In genomic region chr16:57284206-57284951, GRCh38 we compare ENCODE assay signal across 8 cellular contexts. TPM values are rescaled to one million over a fixed set of nuclear protein-coding genes. Genes with fewer than 3 reads are reported as not detected.
A peak's percentile ranks its signal among the peaks of the same experiment; 100 is the strongest.
DNase-seq lines count a peak whose midpoint lies in the region; ATAC-seq and TF ChIP-seq lines count a peak whose summit lies in the region.

Gene PLLP, minus strand, starts transcription at chr16:57284672. Its CDS starts 132 bp downstream, at chr16:57284540.

- ATAC-seq in PC-3 (peak; percentile 58), heart right ventricle (peak; percentile 51 to 77 (median 65)), HG03354 (IDR thresholded peaks at IDR 0.05; ENCODE audit: poor library complexity, severe bottlenecking, unreplicated experiment) (no peak)

- peak within 1 kb of the TSS; percentile 66 for H3K4me3 Mint-ChIP-seq in osteocyte (ENCODE audit: unreplicated experiment)

- H3K27ac ChIP-seq in PC-3 (ENCODE audit: low read length), result no peak within 1 kb of the TSS
- H3K27ac ChIP-seq in heart right ventricle, result peak within 1 kb of the TSS in 5 of 10 donors; percentile 3 to 50 (median 20)

- peak within 1 kb of the TSS; percentile 72 for H3K4me3 ChIP-seq in PC-3 (ENCODE audit: low read length)
- H3K4me3 ChIP-seq in adipocyte (ENCODE audit: low read length), result peak within 1 kb of the TSS; percentile 70
- H3K4me3 ChIP-seq in heart right ventricle, result peak within 1 kb of the TSS; percentile 43 to 70 (median 62)

- H3K9ac ChIP-seq in PC-3 (ENCODE audit: low read length) (no peak within 1 kb of the TSS), adipocyte (ENCODE audit: low read length) (no peak within 1 kb of the TSS)

- H3K4me1 ChIP-seq in PC-3 (ENCODE audit: insufficient read depth, low read length), result peaks cover 12% of the 10 kb centered on the region
- H3K4me1 ChIP-seq in adipocyte (ENCODE audit: control insufficient read depth, insufficient read depth, low read length), result peaks cover 5% of the 10 kb centered on the region
- peaks cover 3 to 16% (median 13%) of the 10 kb centered on the region in 9 donors for H3K4me1 ChIP-seq in heart right ventricle

- peak within 1 kb of the TSS; percentile 87 for H2AFZ ChIP-seq in PC-3 (ENCODE audit: low read length)

- H3K4me2 ChIP-seq in PC-3 (ENCODE audit: low read length), result peak within 1 kb of the TSS; percentile 83

- intact Hi-C loops in PC-3 (cut with micrococcal nuclease) (no loop called here), heart right ventricle (cut with DNase I) (loop anchor here in 2 of 10 donors (5.0 to 10.0 kb wide), 2 partner anchors 37 to 200 kb away; partner anchors contain the start of gene ARL2BP (in 1 of the 2))

- no peaks in the 10 kb centered on the region for H3K9me2 ChIP-seq in PC-3 (replicated peaks; ENCODE audit: low read length)

- H3K36me3 Mint-ChIP-seq in osteocyte (ENCODE audit: unreplicated experiment), result no peaks in the 10 kb centered on the region

- POLR2A ChIA-PET in PC-3 (lab: Charles Lee; ENCODE audit: unreplicated experiment), result no interaction called here

- 1% methylated on average over 81 to 95 of the region's 95 CpGs for WGBS in heart right ventricle, 2 donors

- TF ChIP-seq CTCF in PC-3 (conservative IDR thresholded peaks at IDR 0.05; ENCODE audit: low read depth, low read length) (no peak), heart right ventricle (IDR thresholded peaks at IDR 0.05) (no peak), osteocyte (IDR thresholded peaks at IDR 0.05) (no peak)

- H4K20me1 ChIP-seq in PC-3 (ENCODE audit: low read length), result no peaks in the 10 kb centered on the region

- CTCF ChIA-PET in PC-3 (lab: Charles Lee), result no interaction called here

- BruUV-seq in PC-3 (replicated peaks; lab: Mats Ljungman, UMichigan), result no TSS peak

- H3K27me3 ChIP-seq in PC-3 (ENCODE audit: low read length) (no peaks in the 10 kb centered on the region), adipocyte (replicated peaks; ENCODE audit: control insufficient read depth, insufficient read depth, low read length) (peaks cover 35% of the 10 kb centered on the region), heart right ventricle (peaks cover 0 to 34% (median 17%) of the 10 kb centered on the region in 7 donors)

- H3K9me3 ChIP-seq in PC-3 (ENCODE audit: low read length), result no peaks in the 10 kb centered on the region
- H3K9me3 ChIP-seq in adipocyte (ENCODE audit: control insufficient read depth, low read length), result no peaks in the 10 kb centered on the region
- no peaks in the 10 kb centered on the region for H3K9me3 ChIP-seq in heart right ventricle

- H3F3A ChIP-seq in PC-3 (ENCODE audit: low read length, unreplicated experiment), result no peaks in the 10 kb centered on the region

- H3K4me1 Mint-ChIP-seq in osteocyte (ENCODE audit: unreplicated experiment), result peaks cover 12% of the 10 kb centered on the region

- H3K9me3 Mint-ChIP-seq in osteocyte (ENCODE audit: unreplicated experiment), result no peaks in the 10 kb centered on the region

- no peak within 1 kb of the TSS for H3K27ac Mint-ChIP-seq in osteocyte (ENCODE audit: unreplicated experiment)

- DNase-seq in NCI-H345 (lab: John Stamatoyannopoulos, UW) (peak; percentile 47), NCI-H345 treated with DMSO at 0.1 percent for 48 hours (lab: John Stamatoyannopoulos, UW; ENCODE audit: unreplicated experiment) (no peak), PC-3 (peak; percentile 30), adipocyte (ENCODE audit: low read depth) (peak; percentile 61), heart right ventricle (peak in 1 of 2 donors; percentile 40), osteocyte (ENCODE audit: extremely low spot score, unreplicated experiment) (peak; percentile 87), T1000 (lab: John Stamatoyannopoulos, UW) (no peak)

- no peaks in the 10 kb centered on the region for H3K79me2 ChIP-seq in PC-3 (ENCODE audit: low read length)

- H3K36me3 ChIP-seq in PC-3 (ENCODE audit: low read depth, low read length) (no peaks in the 10 kb centered on the region), adipocyte (ENCODE audit: control insufficient read depth, insufficient read depth, low read length, severe bottlenecking) (no peaks in the 10 kb centered on the region), heart right ventricle (no peaks in the 10 kb centered on the region)

- peaks cover 3% of the 10 kb centered on the region for H3K27me3 Mint-ChIP-seq in osteocyte (ENCODE audit: unreplicated experiment)

RNA-seq across cellular contexts. Expression of gene PLLP, which starts in this region (rescaled TPM):
- 0.35 and 1.6 TPM in 2 replicates for total RNA-seq in PC-3 (2014; rRNA removed)
- total RNA-seq in heart right ventricle, result 1 to 10 TPM; 1.7 to 4.0 (median 2.2) TPM
- 10 to 100 TPM in 1 of 2 donors, 1 to 10 TPM in 1; 7.0 to 10.6 TPM for polyA plus RNA-seq in heart right ventricle
- 0.30 and 1.2 TPM in 2 replicates for total RNA-seq in osteocyte

Comparison
In these comparisons a context has a peak if more than half of its experiments do, and no peak if none do; other contexts are left out.
1. DNase-seq: peak in NCI-H345 (single experiment), PC-3 (single experiment), adipocyte (single experiment) and osteocyte (single experiment); none in NCI-H345 treated with DMSO at 0.1 percent for 48 hours (single experiment) and T1000 (single experiment).
2. Peak in every context shown above with its lines, with median percentiles within 50 percentile points of each other: H3K4me3 ChIP-seq.